In the genomic region with DNA sequence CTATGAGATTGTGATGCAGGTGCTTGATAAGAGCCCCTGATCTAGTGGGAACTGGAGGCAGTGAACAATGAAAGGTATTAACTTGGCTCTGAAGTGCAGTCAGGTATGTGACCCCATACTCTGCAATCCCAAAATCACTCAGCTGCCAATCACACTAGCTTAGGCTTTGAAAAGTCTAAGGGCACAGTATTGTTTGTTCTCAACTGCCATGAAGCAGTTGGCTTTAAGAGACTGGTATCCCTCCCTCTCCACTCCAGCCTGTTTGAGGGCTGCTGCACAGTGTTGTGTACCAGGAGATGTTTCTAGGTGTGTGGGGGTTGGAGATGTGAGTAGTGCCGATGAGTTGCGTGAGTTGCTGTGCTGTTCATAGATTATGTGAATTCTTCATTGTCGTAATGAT, we compare ENCODE assay signal across 10 cellular contexts. TPM values are rescaled to one million over a fixed set of nuclear protein-coding genes. Genes with fewer than 3 reads are reported as not detected.
A peak's percentile ranks its signal among the peaks of the same experiment; 100 is the strongest.
DNase-seq lines count a peak whose midpoint lies in the region; ATAC-seq and TF ChIP-seq lines count a peak whose summit lies in the region.
"Had no signal": no experiment of that assay in that cellular context is flagged by ENCODE, and none has a peak within 500 bp of the region (broad histone marks: within the 10 kb centered on the region; RNA-seq: fewer than 3 reads in every experiment).

No MANE protein-coding gene starts in this region.

- ATAC-seq in Right ventricle myocardium inferior (no peak), natural killer cell (no peak), HG02981 (IDR thresholded peaks at IDR 0.05; ENCODE audit: unreplicated experiment) (no peak), HG03095 (IDR thresholded peaks at IDR 0.05; ENCODE audit: unreplicated experiment) (no peak), HG02642 (IDR thresholded peaks at IDR 0.05; ENCODE audit: poor library complexity, unreplicated experiment) (no peak)
- ATAC-seq in central memory CD8-positive, alpha-beta T cell (replicated peaks; ENCODE audit: extremely low read depth, poor library complexity, severe bottlenecking), result no peak

- H3K27me3 ChIP-seq in right atrium auricular region, result no peaks in the 10 kb centered on the region

- intact Hi-C loops in Right ventricle myocardium inferior (cut with DNase I) (loop anchor here (2.0 kb wide), 1 partner anchor 31 kb away; no protein-coding TSS in a partner anchor), natural killer cell (cut with micrococcal nuclease) (no loop called here)

- peak overlapping the region; percentile 92 to 95 for H3K27ac ChIP-seq in right atrium auricular region

- no peak for TF ChIP-seq CTCF in right atrium auricular region (IDR thresholded peaks at IDR 0.05)
- TF ChIP-seq CTCF in natural killer cell (IDR thresholded peaks at IDR 0.05), result no peak
- no peak for TF ChIP-seq CTCF in foreskin fibroblast (IDR thresholded peaks at IDR 0.05; ENCODE audit: low read depth, low read length)

- no peaks in the 10 kb centered on the region for H3K36me3 ChIP-seq in right atrium auricular region

- H3K4me3 ChIP-seq in right atrium auricular region (peak overlapping the region in 1 of 2 donors; percentile 91), foreskin fibroblast (ENCODE audit: low read depth in 1 of 2, low read length in 2 of 2) (no peak overlapping the region)

- peaks cover 52% of the 10 kb centered on the region for H3K4me1 Mint-ChIP-seq in central memory CD8-positive, alpha-beta T cell
- peaks cover 32 to 51% of the 10 kb centered on the region in 2 donors for H3K4me1 Mint-ChIP-seq in natural killer cell

- H3K27ac Mint-ChIP-seq in central memory CD8-positive, alpha-beta T cell (ENCODE audit: low read depth), result no peak overlapping the region
- H3K27ac Mint-ChIP-seq in natural killer cell, result peak overlapping the region in 1 of 2 donors; percentile 54

- no peaks in the 10 kb centered on the region for H3K9me3 ChIP-seq in right atrium auricular region

- peak overlapping the region; percentile 86 for H3K4me3 Mint-ChIP-seq in central memory CD8-positive, alpha-beta T cell
- peak overlapping the region; percentile 90 for H3K4me3 Mint-ChIP-seq in natural killer cell

- H3K36me3 Mint-ChIP-seq in central memory CD8-positive, alpha-beta T cell (ENCODE audit: insufficient read depth), result peaks cover 11% of the 10 kb centered on the region
- no peaks in the 10 kb centered on the region for H3K36me3 Mint-ChIP-seq in natural killer cell

- H3K4me1 ChIP-seq in right atrium auricular region, result peaks cover 0 to 82% of the 10 kb centered on the region in 2 donors

- DNase-seq in right atrium auricular region (ENCODE audit: low spot score), result no peak
- DNase-seq in Right ventricle myocardium inferior (ENCODE audit: missing footprints), result no peak
- DNase-seq in central memory CD8-positive, alpha-beta T cell (ENCODE audit: low spot score in 2 of 2), result no peak
- no peak for DNase-seq in natural killer cell
- no peak for DNase-seq in foreskin fibroblast
- DNase-seq: activated CD4-positive, alpha-beta T cell treated with anti-CD3 and anti-CD28 coated beads for 4 hours; NCI-H2029 treated with DMSO at 0.1 percent for 48 hours had no signal

- H3K27me3 Mint-ChIP-seq in central memory CD8-positive, alpha-beta T cell, result no peaks in the 10 kb centered on the region
- H3K27me3 Mint-ChIP-seq in natural killer cell (ENCODE audit: low read depth in 2 of 2), result no peaks in the 10 kb centered on the region

- no peaks in the 10 kb centered on the region for H3K9me3 Mint-ChIP-seq in central memory CD8-positive, alpha-beta T cell
- H3K9me3 Mint-ChIP-seq in natural killer cell, result no peaks in the 10 kb centered on the region

RNA-seq across cellular contexts. Expression of a gene that starts 2.4 kb away (rescaled TPM):
- 10 to 100 TPM; 28.3 to 34.1 TPM for total RNA-seq in right atrium auricular region
- total RNA-seq in Right ventricle myocardium inferior, result 32.7 TPM
- 10 to 100 TPM; 30.5 to 35.6 (median 33.5) TPM for total RNA-seq in natural killer cell
